24 cellular contexts compared by ENCODE assay signal in genomic region chr18:79056827-79057367, GRCh38.
"Had no signal": no experiment of that assay in that cellular context is flagged by ENCODE, and none has a peak within 500 bp of the region (broad histone marks: within the 10 kb centered on the region; RNA-seq: fewer than 3 reads in every experiment).

No MANE protein-coding gene starts in this region.

- H3K9me3 Mint-ChIP-seq: activated CD4-positive, alpha-beta T cell treated with anti-CD3 and anti-CD28 coated beads, Interleukin-2, amount 10 ng/mL, durations not matched to agents 7 days and 5 days; activated naive CD4-positive, alpha-beta T cell treated with anti-CD3 and anti-CD28 coated beads for 36 hours; activated T-cell treated with anti-CD3 and anti-CD28 coated beads, Interleukin-2, amount 50 U/mL, for 4 hours; central memory CD8-positive, alpha-beta T cell had no signal

- H3K9ac ChIP-seq: SK-N-SH had no signal

- H3K27ac ChIP-seq: SJCRH30, VCaP had no signal

- H3K4me2 ChIP-seq: SK-N-SH had no signal

- H3K9me3 ChIP-seq: SJCRH30, SK-N-SH had no signal

- H3K4me3 ChIP-seq: SJCRH30 had no signal

- DNase-seq: activated CD4-positive, alpha-beta memory T cell treated with anti-CD3 and anti-CD28 coated beads for 36 hours; activated CD4-positive, alpha-beta T cell treated with anti-CD3 and anti-CD28 coated beads, Interleukin-2, amount 10 ng/mL, durations not matched to agents 7 days and 5 days; activated CD4-positive, CD25-positive, alpha-beta regulatory T cell; activated CD8-positive, alpha-beta memory T cell treated with anti-CD3 and anti-CD28 coated beads for 24 hours; activated effector memory CD4-positive, alpha-beta T cell treated with anti-CD3 and anti-CD28 coated beads, Interleukin-2, amount 50 U/mL, for 16 hours; activated naive CD4-positive, alpha-beta T cell treated with anti-CD3 and anti-CD28 coated beads for 36 hours; activated T-cell treated with anti-CD3 and anti-CD28 coated beads, Interleukin-2, amount 50 U/mL, for 4 hours; amygdala; NCI-H1048; NCI-H1930; NCI-H2171; NCI-H2227 treated with DMSO at 0.1 percent for 48 hours; NCI-H446 treated with DMSO at 0.1 percent for 48 hours; NCI-H526 treated with DMSO at 0.1 percent for 48 hours; NCI-H82; NK-92 treated with Interleukin-12 subunit alpha and Interleukin-12 subunit beta, amount 100 ng/mL, for 24 hours; RPMI8226; SJCRH30; SK-N-SH; T-helper 1 cell had no signal

- H3K27ac Mint-ChIP-seq: activated CD4-positive, alpha-beta memory T cell treated with anti-CD3 and anti-CD28 coated beads for 36 hours; activated CD4-positive, alpha-beta T cell treated with anti-CD3 and anti-CD28 coated beads, Interleukin-2, amount 10 ng/mL, durations not matched to agents 7 days and 5 days; activated naive CD4-positive, alpha-beta T cell treated with anti-CD3 and anti-CD28 coated beads for 36 hours; activated naive CD8-positive, alpha-beta T cell; brain had no signal

- H3K36me3 ChIP-seq: SJCRH30 had no signal

- H3K4me3 Mint-ChIP-seq: activated CD4-positive, alpha-beta memory T cell treated with anti-CD3 and anti-CD28 coated beads for 36 hours; activated CD4-positive, alpha-beta T cell treated with anti-CD3 and anti-CD28 coated beads, Interleukin-2, amount 10 ng/mL, durations not matched to agents 7 days and 5 days; activated naive CD4-positive, alpha-beta T cell treated with anti-CD3 and anti-CD28 coated beads for 36 hours; activated naive CD8-positive, alpha-beta T cell; activated T-cell treated with anti-CD3 and anti-CD28 coated beads, Interleukin-2, amount 50 U/mL, for 4 hours; brain; central memory CD8-positive, alpha-beta T cell had no signal

- H3K4me1 Mint-ChIP-seq: activated CD4-positive, alpha-beta T cell treated with anti-CD3 and anti-CD28 coated beads, Interleukin-2, amount 10 ng/mL, durations not matched to agents 7 days and 5 days; brain; central memory CD8-positive, alpha-beta T cell had no signal

- H3K27me3 ChIP-seq: SJCRH30 had no signal

- H3K36me3 Mint-ChIP-seq: activated CD4-positive, alpha-beta memory T cell treated with anti-CD3 and anti-CD28 coated beads for 36 hours; activated naive CD8-positive, alpha-beta T cell; brain had no signal

- H3K4me1 ChIP-seq: SJCRH30 had no signal
